Comparison of ENCODE assay signal across 8 cellular contexts in genomic region chr19:41531438-41532311, GRCh38. TPM values are rescaled to one million over a fixed set of nuclear protein-coding genes. Genes with fewer than 3 reads are reported as not detected.
DNase-seq lines count a peak whose midpoint lies in the region; ATAC-seq and TF ChIP-seq lines count a peak whose summit lies in the region.
"Had no signal": no experiment of that assay in that cellular context is flagged by ENCODE, and none has a peak within 500 bp of the region (broad histone marks: within the 10 kb centered on the region; RNA-seq: fewer than 3 reads in every experiment).

No MANE protein-coding gene starts in this region.

- H3K4me2 ChIP-seq in MM.1S (ENCODE audit: low read depth, low read length): peak overlapping the region; percentile 84
- no peak overlapping the region for H3K4me2 ChIP-seq in parathyroid adenoma (ENCODE audit: low read length)

- peaks cover 37% of the 10 kb centered on the region for H3F3A ChIP-seq in MM.1S (ENCODE audit: insufficient read depth, low read length)

- H3K9me2 ChIP-seq in MM.1S (replicated peaks; ENCODE audit: insufficient read depth, low read length): no peaks in the 10 kb centered on the region

- H3K4me3 ChIP-seq in MM.1S (ENCODE audit: low read length) (peak overlapping the region; percentile 38), epithelial cell of esophagus (ENCODE audit: low read length) (no peak overlapping the region), parathyroid adenoma (ENCODE audit: low read depth, low read length) (no peak overlapping the region), upper lobe of left lung (peak overlapping the region in 3 of 4 donors; percentile 22 to 35 (median 35))

- TF ChIP-seq EP300 in upper lobe of left lung (IDR thresholded peaks at IDR 0.05): peak in 3 of 4 donors; percentile 41 to 82 (median 46)

- H3K27me3 ChIP-seq in MM.1S (replicated peaks; ENCODE audit: insufficient read depth, low read length) (no peaks in the 10 kb centered on the region; the same call in 1 of the 2 replicates), parathyroid adenoma (ENCODE audit: control insufficient read depth, insufficient read depth, low read length) (no peaks in the 10 kb centered on the region), upper lobe of left lung (no peaks in the 10 kb centered on the region)

- no peak overlapping the region for H2AFZ ChIP-seq in MM.1S (ENCODE audit: low read length)
- no peak overlapping the region for H2AFZ ChIP-seq in parathyroid adenoma

- H3K4me1 ChIP-seq in MM.1S (ENCODE audit: low read length) (peaks cover 77% of the 10 kb centered on the region), parathyroid adenoma (no peaks in the 10 kb centered on the region), upper lobe of left lung (peaks cover 14 to 46% (median 36%) of the 10 kb centered on the region in 4 donors)

- DNase-seq in MM.1S (no peak), epithelial cell of esophagus (ENCODE audit: low read depth) (peak; percentile 26), upper lobe of left lung (peak in 1 of 2 donors; percentile 88), NCI-H1092 (lab: John Stamatoyannopoulos, UW) (no peak)
- DNase-seq in activated CD8-positive, alpha-beta memory T cell treated with anti-CD3 and anti-CD28 coated beads for 1 hour (ENCODE audit: extremely low read depth in 1 of 2, low read depth in 1 of 2): peak; percentile 48 to 70

- H3K9ac ChIP-seq in MM.1S (ENCODE audit: low read length) (peak overlapping the region; percentile 55), parathyroid adenoma (no peak overlapping the region)

- WGBS in upper lobe of left lung, 2 donors: 4 to 6% methylated on average over 13 of the region's 13 CpGs

- TF ChIP-seq CTCF in MM.1S (IDR thresholded peaks at IDR 0.05; ENCODE audit: low read length) (no peak), epithelial cell of esophagus (IDR thresholded peaks at IDR 0.05; ENCODE audit: insufficient read depth, low read depth, low read length, missing control alignments) (no peak), parathyroid adenoma (IDR thresholded peaks at IDR 0.05) (no peak), upper lobe of left lung (IDR thresholded peaks at IDR 0.05) (no peak)

- H3K79me2 ChIP-seq in MM.1S (ENCODE audit: low read length) (peaks cover 24% of the 10 kb centered on the region), parathyroid adenoma (no peaks in the 10 kb centered on the region)

- no peaks in the 10 kb centered on the region for H4K20me1 ChIP-seq in MM.1S (ENCODE audit: insufficient read depth, low read length)

- H3K9me3 ChIP-seq in MM.1S (replicated peaks; ENCODE audit: insufficient read depth, low read length) (no peaks in the 10 kb centered on the region), parathyroid adenoma (ENCODE audit: control insufficient read depth, low read length) (no peaks in the 10 kb centered on the region), upper lobe of left lung (no peaks in the 10 kb centered on the region)

- H3K27ac ChIP-seq in MM.1S (ENCODE audit: low read length): peak overlapping the region; percentile 99; the same call in 1 of the 2 replicates
- peak overlapping the region; percentile 76 for H3K27ac ChIP-seq in parathyroid adenoma
- peak overlapping the region; percentile 79 to 95 (median 92) for H3K27ac ChIP-seq in upper lobe of left lung
- H3K27ac ChIP-seq: epithelial cell of prostate had no signal

- ATAC-seq in GM18907 (IDR thresholded peaks at IDR 0.05; ENCODE audit: unreplicated experiment) (peak; percentile 49), upper lobe of left lung (ENCODE audit: low FRiP score in 2 of 2) (peak; percentile 93)

- TF ChIP-seq POLR2A in upper lobe of left lung (IDR thresholded peaks at IDR 0.05): peak in 3 of 4 donors; percentile 82 to 95 (median 83)

- H3K36me3 ChIP-seq in MM.1S (replicated peaks; ENCODE audit: insufficient read depth, low read length): peaks cover 9% of the 10 kb centered on the region
- H3K36me3 ChIP-seq in parathyroid adenoma (ENCODE audit: control insufficient read depth, insufficient read depth, low read length): no peaks in the 10 kb centered on the region
- no peaks in the 10 kb centered on the region for H3K36me3 ChIP-seq in upper lobe of left lung

RNA-seq across cellular contexts. Expression of gene CEACAM21, which starts 44.3 kb away (rescaled TPM):
- 10 to 100 TPM in 4 of 6 donors, 1 to 10 TPM in 2; 2.3 to 22.4 (median 16.3) TPM for total RNA-seq in upper lobe of left lung

Comparison
In these comparisons a context has a peak if more than half of its experiments do, and no peak if none do; other contexts are left out.
1. DNase-seq: peak in activated CD8-positive, alpha-beta memory T cell treated with anti-CD3 and anti-CD28 coated beads for 1 hour (2 of 2) and epithelial cell of esophagus (single experiment); none in MM.1S (single experiment) and NCI-H1092 (single experiment).
2. H3K4me3 ChIP-seq: peak in MM.1S (single experiment) and upper lobe of left lung (3 of 4); none in epithelial cell of esophagus (single experiment) and parathyroid adenoma (single experiment).
3. Peak in every context shown above with its lines, with median percentiles within 50 percentile points of each other: H3K27ac ChIP-seq.